Comparison of ENCODE assay signal across 9 cellular contexts in the genomic region with DNA sequence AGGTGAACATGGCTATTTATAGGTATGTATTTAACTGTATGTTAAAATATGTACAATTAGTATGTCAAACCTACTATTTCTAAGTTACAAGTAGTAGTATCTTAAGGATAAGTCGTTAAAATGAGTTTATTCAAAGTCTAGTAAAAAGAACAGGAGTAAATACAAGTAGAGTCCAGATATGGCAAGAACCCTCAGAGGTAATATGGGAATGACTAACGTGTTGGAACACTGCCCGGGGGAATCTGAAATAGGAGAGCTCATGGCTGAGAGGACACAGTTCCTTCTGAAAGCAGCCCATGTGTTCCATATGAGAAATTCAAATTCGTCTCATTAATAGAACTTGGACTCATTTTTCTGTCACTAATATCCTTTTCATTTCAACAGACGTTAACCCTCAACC.
DNase-seq lines count a peak whose midpoint lies in the region; TF ChIP-seq lines count a peak whose summit lies in the region.
"Had no signal": no experiment of that assay in that cellular context is flagged by ENCODE, and none has a peak within 500 bp of the region (broad histone marks: within the 10 kb centered on the region; RNA-seq: fewer than 3 reads in every experiment).

No MANE protein-coding gene starts in this region.

- CTCF ChIA-PET in RWPE1 (lab: Yijun Ruan, JAX): no interaction called here

- no peak for TF ChIP-seq CTCF in RWPE1 (conservative IDR thresholded peaks at IDR 0.05; ENCODE audit: low read depth)

- H3K27ac ChIP-seq in RWPE1: no peak overlapping the region
- H3K27ac ChIP-seq: HL-60 had no signal

- DNase-seq in HT1080 (ENCODE audit: low read depth) (peak; percentile 83), RWPE1 (ENCODE audit: low spot score) (peak; percentile 61), glomerular visceral epithelial cell (ENCODE audit: extremely low spot score) (peak; percentile 82), superior temporal gyrus (ENCODE audit: extremely low spot score) (peak; percentile 69), SW 1271 (lab: John Stamatoyannopoulos, UW) (no peak), GDM1 (lab: John Stamatoyannopoulos, UW) (no peak)
- no peak for DNase-seq in activated CD8-positive, alpha-beta memory T cell treated with anti-CD3 and anti-CD28 coated beads for 24 hours
- no peak for DNase-seq in stimulated activated CD8-positive, alpha-beta memory T cell treated with anti-CD3 and anti-CD28 coated beads, Interleukin-4, amount 100 ng/mL, for 48 hours

- POLR2A ChIA-PET in RWPE1 (lab: Yijun Ruan, JAX; ENCODE audit: low non-redundant PET): no interaction called here

Comparison
In these comparisons a context has a peak if more than half of its experiments do, and no peak if none do; other contexts are left out.
1. DNase-seq: peak in HT1080 (single experiment), RWPE1 (single experiment), glomerular visceral epithelial cell (single experiment) and superior temporal gyrus (single experiment); none in SW 1271 (0 of 2), GDM1 (single experiment), activated CD8-positive, alpha-beta memory T cell treated with anti-CD3 and anti-CD28 coated beads for 24 hours (single experiment) and stimulated activated CD8-positive, alpha-beta memory T cell treated with anti-CD3 and anti-CD28 coated beads, Interleukin-4, amount 100 ng/mL, for 48 hours (single experiment).